ENCODE assay signal across 8 cellular contexts in the genomic region with DNA sequence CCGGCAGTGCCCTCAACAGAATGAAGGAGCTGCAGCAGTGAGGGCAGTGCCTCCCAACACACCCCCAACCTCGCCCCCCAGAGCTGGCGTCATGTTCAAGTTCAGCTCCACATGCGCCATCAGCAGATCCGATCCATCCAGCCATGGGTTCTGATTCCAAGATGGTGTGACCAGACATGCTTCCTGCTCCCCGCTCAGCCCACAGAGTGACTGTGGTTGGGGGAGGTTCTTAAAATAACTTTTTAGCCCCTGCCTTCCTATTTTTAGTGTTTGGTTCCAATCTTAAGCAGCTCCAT. TPM values are rescaled to one million over a fixed set of nuclear protein-coding genes. Genes with fewer than 3 reads are reported as not detected.
"Had no signal": no experiment of that assay in that cellular context is flagged by ENCODE, and none has a peak within 500 bp of the region (broad histone marks: within the 10 kb centered on the region; RNA-seq: fewer than 3 reads in every experiment).

No MANE protein-coding gene starts in this region.

- ATAC-seq: HCT116, HepG2 had no signal

- FAIRE-seq: HepG2 had no signal

- DNase-seq: GM23248, GOT3, H7, HFFc6, KBM-7 had no signal

- H3K4me1 Mint-ChIP-seq: IgD-negative memory B cell had no signal

- H3K27ac Mint-ChIP-seq: HFFc6, IgD-negative memory B cell had no signal

- H3K4me3 Mint-ChIP-seq: HFFc6, IgD-negative memory B cell had no signal

- H3K9me3 Mint-ChIP-seq: HFFc6, IgD-negative memory B cell had no signal

- H3K36me3 Mint-ChIP-seq: IgD-negative memory B cell had no signal

RNA-seq across cellular contexts. Expression of a gene that starts 47.4 kb away (rescaled TPM):
- polyA plus RNA-seq: IgD-negative memory B cell had no signal
